12 cellular contexts compared by ENCODE assay signal in the genomic region with DNA sequence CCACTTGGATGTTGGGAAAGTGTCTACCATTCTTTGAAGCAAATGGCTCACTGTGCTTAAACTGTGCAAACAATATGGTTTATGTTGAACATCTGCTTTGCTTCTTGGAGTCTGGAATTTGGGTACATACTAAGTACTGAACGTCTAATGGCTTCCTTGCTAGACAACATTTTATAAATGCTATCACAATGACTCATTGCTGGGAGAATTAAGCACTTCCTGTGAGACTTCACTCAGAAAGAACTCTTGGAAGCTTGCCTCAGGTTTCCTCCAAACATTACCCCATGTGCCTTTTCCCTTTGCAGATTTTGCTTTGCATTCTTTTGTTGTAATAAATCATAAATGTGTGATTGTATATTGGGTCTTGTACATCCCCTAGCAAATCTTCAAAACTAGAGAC.
DNase-seq lines count a peak whose midpoint lies in the region; ATAC-seq, FAIRE-seq and TF ChIP-seq lines count a peak whose summit lies in the region.
"Had no signal": no experiment of that assay in that cellular context is flagged by ENCODE, and none has a peak within 500 bp of the region (broad histone marks: within the 10 kb centered on the region; RNA-seq: fewer than 3 reads in every experiment).

No MANE protein-coding gene starts in this region.

- H3K79me2 ChIP-seq in GM23338 (replicated peaks; ENCODE audit: insufficient read depth) = no peaks in the 10 kb centered on the region

- H3K27me3 ChIP-seq in thyroid gland (no peaks in the 10 kb centered on the region), GM23338 (ENCODE audit: insufficient read depth) (no peaks in the 10 kb centered on the region)

- no peak overlapping the region for H3K4me2 ChIP-seq in GM23338

- peaks cover 14% of the 10 kb centered on the region for H3K9me2 ChIP-seq in GM23338 (ENCODE audit: insufficient read depth)

- WGBS in thyroid gland, 2 donors = 26 to 37% methylated on average over 1 of the region's 1 CpG

- H3K4me1 ChIP-seq in thyroid gland = no peaks in the 10 kb centered on the region
- no peaks in the 10 kb centered on the region for H3K4me1 ChIP-seq in GM23338 (ENCODE audit: insufficient read depth)

- no peaks in the 10 kb centered on the region for H3F3A ChIP-seq in GM23338 (replicated peaks; ENCODE audit: low read depth)

- H3K4me3 ChIP-seq in fibroblast of the aortic adventitia (ENCODE audit: low read depth, low read length) (no peak overlapping the region), thyroid gland (replicated peaks in 1 of 3) (no peak overlapping the region), GM23338 (no peak overlapping the region)

- H3K9me3 ChIP-seq in thyroid gland = no peaks in the 10 kb centered on the region

- H3K36me3 ChIP-seq in thyroid gland (no peaks in the 10 kb centered on the region), GM23338 (ENCODE audit: insufficient read depth) (no peaks in the 10 kb centered on the region)

- ATAC-seq in GM23338 (no peak), GM21723 (IDR thresholded peaks at IDR 0.05; ENCODE audit: unreplicated experiment) (no peak)
- ATAC-seq: T-helper 17 cell had no signal

- no peaks in the 10 kb centered on the region for H4K20me1 ChIP-seq in GM23338 (replicated peaks; ENCODE audit: insufficient read depth)

- TF ChIP-seq CTCF in RWPE1 (conservative IDR thresholded peaks at IDR 0.05; ENCODE audit: low read depth) = no peak
- no peak for TF ChIP-seq CTCF in fibroblast of the aortic adventitia (IDR thresholded peaks at IDR 0.05; ENCODE audit: insufficient read depth, low read length)
- no peak for TF ChIP-seq CTCF in thyroid gland (IDR thresholded peaks at IDR 0.05)
- TF ChIP-seq CTCF in GM23338 (conservative IDR thresholded peaks at IDR 0.05; ENCODE audit: low read depth in 2 of 2) = no peak

- no peaks in the 10 kb centered on the region for H3K4me1 Mint-ChIP-seq in GM23338
- H3K4me1 Mint-ChIP-seq: endodermal cell, T-helper 17 cell had no signal

- DNase-seq in ELR (ENCODE audit: low read depth) (peak; percentile 78), RWPE1 (ENCODE audit: low spot score) (peak; percentile 70), fibroblast of the aortic adventitia (ENCODE audit: low read depth) (peak; percentile 77), renal cortical epithelial cell (ENCODE audit: low read depth) (peak; percentile 92), thyroid gland (no peak), GM23338 (ENCODE audit: low spot score) (no peak), GM19239 (ENCODE audit: insufficient read length, low spot score) (no peak)
- DNase-seq: endodermal cell, NCI-H1417 treated with DMSO at 0.1 percent for 48 hours, T-helper 17 cell had no signal

- H2AFZ ChIP-seq in GM23338 = no peak overlapping the region

- CTCF ChIA-PET in RWPE1 (lab: Yijun Ruan, JAX) = no interaction called here

- H3K27ac ChIP-seq in RWPE1 (no peak overlapping the region; the same call in 1 of the 2 replicates), thyroid gland (no peak overlapping the region), GM23338 (ENCODE audit: low read depth) (no peak overlapping the region)

- POLR2A ChIA-PET in RWPE1 (lab: Yijun Ruan, JAX; ENCODE audit: low non-redundant PET) = no interaction called here

- intact Hi-C loops in thyroid gland (cut with DNase I) = no loop called here

- no peak overlapping the region for H3K4me3 Mint-ChIP-seq in GM23338
- H3K4me3 Mint-ChIP-seq: endodermal cell, neural crest cell, T-helper 17 cell had no signal

- H3K36me3 Mint-ChIP-seq in GM23338 (ENCODE audit: low read depth) = no peaks in the 10 kb centered on the region

- no peak for FAIRE-seq in GM19239 (lab: Jason Lieb, UNC)

- TF ChIP-seq POLR2A in thyroid gland (IDR thresholded peaks at IDR 0.05) = no peak

- H3K27me3 Mint-ChIP-seq in GM23338 (ENCODE audit: insufficient read depth, low read depth, poor library complexity) = no peaks in the 10 kb centered on the region
- H3K27me3 Mint-ChIP-seq: T-helper 17 cell had no signal

- no peak overlapping the region for H3K27ac Mint-ChIP-seq in GM23338
- H3K27ac Mint-ChIP-seq: endodermal cell, T-helper 17 cell had no signal

- no peaks in the 10 kb centered on the region for H3K9me3 Mint-ChIP-seq in GM23338
- H3K9me3 Mint-ChIP-seq: endodermal cell had no signal

TF ChIP-seq in GM23338, 12 proteins besides CTCF, POLR2A, EP300 and RAD21:
- no peak for TF ChIP-seq POLR2AphosphoS5 (IDR thresholded peaks at IDR 0.05; ENCODE audit: low read depth)
- TF ChIP-seq, protein P1, sequence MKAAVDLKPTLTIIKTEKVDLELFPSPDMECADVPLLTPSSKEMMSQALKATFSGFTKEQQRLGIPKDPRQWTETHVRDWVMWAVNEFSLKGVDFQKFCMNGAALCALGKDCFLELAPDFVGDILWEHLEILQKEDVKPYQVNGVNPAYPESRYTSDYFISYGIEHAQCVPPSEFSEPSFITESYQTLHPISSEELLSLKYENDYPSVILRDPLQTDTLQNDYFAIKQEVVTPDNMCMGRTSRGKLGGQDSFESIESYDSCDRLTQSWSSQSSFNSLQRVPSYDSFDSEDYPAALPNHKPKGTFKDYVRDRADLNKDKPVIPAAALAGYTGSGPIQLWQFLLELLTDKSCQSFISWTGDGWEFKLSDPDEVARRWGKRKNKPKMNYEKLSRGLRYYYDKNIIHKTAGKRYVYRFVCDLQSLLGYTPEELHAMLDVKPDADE (IDR thresholded peaks at IDR 0.05) = no peak
- TF ChIP-seq JUNB (IDR thresholded peaks at IDR 0.05; ENCODE audit: unreplicated experiment) = no peak
- TF ChIP-seq ZNF114 (CRISPR knock-in tag; IDR thresholded peaks at IDR 0.05) = no peak
- TF ChIP-seq, protein P2, sequence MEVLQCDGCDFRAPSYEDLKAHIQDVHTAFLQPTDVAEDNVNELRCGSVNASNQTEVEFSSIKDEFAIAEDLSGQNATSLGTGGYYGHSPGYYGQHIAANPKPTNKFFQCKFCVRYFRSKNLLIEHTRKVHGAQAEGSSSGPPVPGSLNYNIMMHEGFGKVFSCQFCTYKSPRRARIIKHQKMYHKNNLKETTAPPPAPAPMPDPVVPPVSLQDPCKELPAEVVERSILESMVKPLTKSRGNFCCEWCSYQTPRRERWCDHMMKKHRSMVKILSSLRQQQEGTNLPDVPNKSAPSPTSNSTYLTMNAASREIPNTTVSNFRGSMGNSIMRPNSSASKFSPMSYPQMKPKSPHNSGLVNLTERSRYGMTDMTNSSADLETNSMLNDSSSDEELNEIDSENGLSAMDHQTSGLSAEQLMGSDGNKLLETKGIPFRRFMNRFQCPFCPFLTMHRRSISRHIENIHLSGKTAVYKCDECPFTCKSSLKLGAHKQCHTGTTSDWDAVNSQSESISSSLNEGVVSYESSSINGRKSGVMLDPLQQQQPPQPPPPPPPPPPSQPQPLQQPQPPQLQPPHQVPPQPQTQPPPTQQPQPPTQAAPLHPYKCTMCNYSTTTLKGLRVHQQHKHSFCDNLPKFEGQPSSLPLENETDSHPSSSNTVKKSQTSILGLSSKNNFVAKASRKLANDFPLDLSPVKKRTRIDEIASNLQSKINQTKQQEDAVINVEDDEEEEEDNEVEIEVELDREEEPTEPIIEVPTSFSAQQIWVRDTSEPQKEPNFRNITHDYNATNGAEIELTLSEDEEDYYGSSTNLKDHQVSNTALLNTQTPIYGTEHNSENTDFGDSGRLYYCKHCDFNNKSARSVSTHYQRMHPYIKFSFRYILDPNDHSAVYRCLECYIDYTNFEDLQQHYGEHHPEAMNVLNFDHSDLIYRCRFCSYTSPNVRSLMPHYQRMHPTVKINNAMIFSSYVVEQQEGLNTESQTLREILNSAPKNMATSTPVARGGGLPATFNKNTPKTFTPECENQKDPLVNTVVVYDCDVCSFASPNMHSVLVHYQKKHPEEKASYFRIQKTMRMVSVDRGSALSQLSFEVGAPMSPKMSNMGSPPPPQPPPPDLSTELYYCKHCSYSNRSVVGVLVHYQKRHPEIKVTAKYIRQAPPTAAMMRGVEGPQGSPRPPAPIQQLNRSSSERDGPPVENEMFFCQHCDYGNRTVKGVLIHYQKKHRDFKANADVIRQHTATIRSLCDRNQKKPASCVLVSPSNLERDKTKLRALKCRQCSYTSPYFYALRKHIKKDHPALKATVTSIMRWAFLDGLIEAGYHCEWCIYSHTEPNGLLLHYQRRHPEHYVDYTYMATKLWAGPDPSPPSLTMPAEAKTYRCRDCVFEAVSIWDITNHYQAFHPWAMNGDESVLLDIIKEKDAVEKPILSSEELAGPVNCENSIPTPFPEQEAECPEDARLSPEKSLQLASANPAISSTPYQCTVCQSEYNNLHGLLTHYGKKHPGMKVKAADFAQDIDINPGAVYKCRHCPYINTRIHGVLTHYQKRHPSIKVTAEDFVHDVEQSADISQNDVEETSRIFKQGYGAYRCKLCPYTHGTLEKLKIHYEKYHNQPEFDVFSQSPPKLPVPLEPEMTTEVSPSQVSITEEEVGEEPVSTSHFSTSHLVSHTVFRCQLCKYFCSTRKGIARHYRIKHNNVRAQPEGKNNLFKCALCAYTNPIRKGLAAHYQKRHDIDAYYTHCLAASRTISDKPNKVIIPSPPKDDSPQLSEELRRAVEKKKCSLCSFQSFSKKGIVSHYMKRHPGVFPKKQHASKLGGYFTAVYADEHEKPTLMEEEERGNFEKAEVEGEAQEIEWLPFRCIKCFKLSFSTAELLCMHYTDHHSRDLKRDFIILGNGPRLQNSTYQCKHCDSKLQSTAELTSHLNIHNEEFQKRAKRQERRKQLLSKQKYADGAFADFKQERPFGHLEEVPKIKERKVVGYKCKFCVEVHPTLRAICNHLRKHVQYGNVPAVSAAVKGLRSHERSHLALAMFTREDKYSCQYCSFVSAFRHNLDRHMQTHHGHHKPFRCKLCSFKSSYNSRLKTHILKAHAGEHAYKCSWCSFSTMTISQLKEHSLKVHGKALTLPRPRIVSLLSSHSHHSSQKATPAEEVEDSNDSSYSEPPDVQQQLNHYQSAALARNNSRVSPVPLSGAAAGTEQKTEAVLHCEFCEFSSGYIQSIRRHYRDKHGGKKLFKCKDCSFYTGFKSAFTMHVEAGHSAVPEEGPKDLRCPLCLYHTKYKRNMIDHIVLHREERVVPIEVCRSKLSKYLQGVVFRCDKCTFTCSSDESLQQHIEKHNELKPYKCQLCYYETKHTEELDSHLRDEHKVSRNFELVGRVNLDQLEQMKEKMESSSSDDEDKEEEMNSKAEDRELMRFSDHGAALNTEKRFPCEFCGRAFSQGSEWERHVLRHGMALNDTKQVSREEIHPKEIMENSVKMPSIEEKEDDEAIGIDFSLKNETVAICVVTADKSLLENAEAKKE (CRISPR knock-in tag; IDR thresholded peaks at IDR 0.05) = no peak
- TF ChIP-seq NANOG (IDR thresholded peaks at IDR 0.05; ENCODE audit: borderline replicate concordance) = no peak
- TF ChIP-seq ZNF331 (CRISPR knock-in tag; IDR thresholded peaks at IDR 0.05; ENCODE audit: low read depth) = no peak
- no peak for TF ChIP-seq EZH2 (IDR thresholded peaks at IDR 0.05; ENCODE audit: low read depth, unreplicated experiment)

Comparison
In these comparisons a context has a peak if more than half of its experiments do, and no peak if none do; other contexts are left out.
1. DNase-seq: peak in ELR (single experiment), RWPE1 (single experiment), fibroblast of the aortic adventitia (single experiment) and renal cortical epithelial cell (single experiment); none in thyroid gland (0 of 2), GM23338 (single experiment) and GM19239 (single experiment).